ENCODE assay signal across 11 cellular contexts in the genomic region with DNA sequence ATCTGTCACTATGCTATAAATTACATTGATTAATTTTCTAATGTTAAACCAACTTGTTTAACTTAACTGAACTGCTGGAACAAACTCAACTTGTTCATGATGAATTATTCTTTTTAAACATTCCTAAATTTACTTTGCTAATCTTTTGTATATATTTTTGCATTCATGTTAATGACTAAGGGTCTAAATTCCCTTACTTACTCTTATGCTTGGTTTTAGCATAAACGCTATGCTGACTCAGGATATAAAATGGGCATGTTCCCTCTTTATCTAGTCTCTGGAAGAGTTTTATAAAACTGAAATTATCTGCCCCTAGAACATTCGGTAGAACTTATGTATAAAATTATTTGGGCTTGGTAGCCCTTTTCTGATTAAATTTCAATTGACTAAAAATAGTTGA.
"Had no signal": no experiment of that assay in that cellular context is flagged by ENCODE, and none has a peak within 500 bp of the region (broad histone marks: within the 10 kb centered on the region; RNA-seq: fewer than 3 reads in every experiment).

No MANE protein-coding gene starts in this region.

- ATAC-seq: GM23338, HCT116 had no signal

- H3K4me1 Mint-ChIP-seq: GM23338, H9 had no signal

- FAIRE-seq: H1, H54 had no signal

- DNase-seq: GM23248, GOT3, H7, H9, HCEC 1CT, HFFc6 had no signal

- H3K36me3 ChIP-seq: HAP-1 had no signal

- H3K4me3 ChIP-seq: GM23248, GM23338, HAP-1 had no signal

- H3K4me3 Mint-ChIP-seq: GM23338, H9, HFFc6 had no signal

- H2AFZ ChIP-seq: GM23248, GM23338 had no signal

- H3K9ac ChIP-seq: GM23248 had no signal

- H3K9me3 Mint-ChIP-seq: GM23338, H9, HFFc6 had no signal

- H3K4me2 ChIP-seq: GM23338 had no signal

- H3K4me1 ChIP-seq: HAP-1 had no signal

- H3K27ac ChIP-seq: GM23248 had no signal

- H3K27ac Mint-ChIP-seq: GM23338, H9, HFFc6 had no signal

- H3K9me3 ChIP-seq: HAP-1 had no signal
